ENCODE assay signal across 14 cellular contexts in genomic region chr3:128236667-128237066, GRCh38.
DNase-seq lines count a peak whose midpoint lies in the region; ATAC-seq and TF ChIP-seq lines count a peak whose summit lies in the region.
"Had no signal": no experiment of that assay in that cellular context is flagged by ENCODE, and none has a peak within 500 bp of the region (broad histone marks: within the 10 kb centered on the region; RNA-seq: fewer than 3 reads in every experiment).

No MANE protein-coding gene starts in this region.

- ATAC-seq in HG03442 (IDR thresholded peaks at IDR 0.05; ENCODE audit: unreplicated experiment) (no peak), HG02678 (IDR thresholded peaks at IDR 0.05; ENCODE audit: unreplicated experiment) (no peak)
- ATAC-seq in activated CD4-positive, alpha-beta T cell treated with anti-CD3 and anti-CD28 coated beads for 36 hours = no peak
- ATAC-seq: T-helper 17 cell had no signal

- H3K27me3 Mint-ChIP-seq in mesothelial cell of epicardium (ENCODE audit: low read depth) = no peaks in the 10 kb centered on the region
- H3K27me3 Mint-ChIP-seq in activated CD4-positive, alpha-beta T cell treated with anti-CD3 and anti-CD28 coated beads for 36 hours = no peaks in the 10 kb centered on the region
- H3K27me3 Mint-ChIP-seq in activated CD4-positive, alpha-beta memory T cell treated with anti-CD3 and anti-CD28 coated beads, Interleukin-2, amount 10 ng/mL, durations not matched to agents 7 days and 5 days = no peaks in the 10 kb centered on the region
- H3K27me3 Mint-ChIP-seq: CD4-positive, alpha-beta memory T cell; stimulated activated naive CD8-positive, alpha-beta T cell treated with anti-CD3 and anti-CD28 coated beads, Interleukin-15, Interleukin-2, amounts not matched to agents 100 ng/mL and 50 ng/mL, for 24 hours; T-helper 17 cell had no signal

- peak overlapping the region; percentile 27 for H3K27ac Mint-ChIP-seq in mesothelial cell of epicardium
- H3K27ac Mint-ChIP-seq in activated CD4-positive, alpha-beta T cell treated with anti-CD3 and anti-CD28 coated beads for 36 hours = no peak overlapping the region
- no peak overlapping the region for H3K27ac Mint-ChIP-seq in activated CD4-positive, alpha-beta memory T cell treated with anti-CD3 and anti-CD28 coated beads, Interleukin-2, amount 10 ng/mL, durations not matched to agents 7 days and 5 days
- H3K27ac Mint-ChIP-seq: CD4-positive, alpha-beta memory T cell; stimulated activated naive CD8-positive, alpha-beta T cell treated with anti-CD3 and anti-CD28 coated beads, Interleukin-15, Interleukin-2, amounts not matched to agents 100 ng/mL and 50 ng/mL, for 24 hours; T-helper 17 cell had no signal

- CTCF ChIA-PET in activated CD4-positive, alpha-beta T cell treated with anti-CD3 and anti-CD28 coated beads for 36 hours (lab: Charles Lee) = interaction anchor here (0.9 kb wide), 1 partner anchor 14 kb away, joined by 3 read pairs; no protein-coding TSS in a partner anchor
- CTCF ChIA-PET in activated CD4-positive, alpha-beta memory T cell treated with anti-CD3 and anti-CD28 coated beads, Interleukin-2, amount 10 ng/mL, durations not matched to agents 7 days and 5 days (lab: Charles Lee) = no interaction called here

- intact Hi-C loops in activated CD4-positive, alpha-beta T cell treated with anti-CD3 and anti-CD28 coated beads for 36 hours (cut with DNase I, micrococcal nuclease) = no loop called here

- H3K4me1 Mint-ChIP-seq in mesothelial cell of epicardium = peaks cover 62% of the 10 kb centered on the region
- H3K4me1 Mint-ChIP-seq in activated CD4-positive, alpha-beta T cell treated with anti-CD3 and anti-CD28 coated beads for 36 hours = peaks cover 14% of the 10 kb centered on the region
- no peaks in the 10 kb centered on the region for H3K4me1 Mint-ChIP-seq in activated CD4-positive, alpha-beta memory T cell treated with anti-CD3 and anti-CD28 coated beads, Interleukin-2, amount 10 ng/mL, durations not matched to agents 7 days and 5 days

- H3K4me3 Mint-ChIP-seq in mesothelial cell of epicardium = no peak overlapping the region
- no peak overlapping the region for H3K4me3 Mint-ChIP-seq in activated CD4-positive, alpha-beta T cell treated with anti-CD3 and anti-CD28 coated beads for 36 hours
- H3K4me3 Mint-ChIP-seq in activated CD4-positive, alpha-beta memory T cell treated with anti-CD3 and anti-CD28 coated beads, Interleukin-2, amount 10 ng/mL, durations not matched to agents 7 days and 5 days = no peak overlapping the region
- H3K4me3 Mint-ChIP-seq: CD4-positive, alpha-beta memory T cell; stimulated activated naive CD8-positive, alpha-beta T cell treated with anti-CD3 and anti-CD28 coated beads, Interleukin-15, Interleukin-2, amounts not matched to agents 100 ng/mL and 50 ng/mL, for 24 hours; T-helper 17 cell had no signal

- no peaks in the 10 kb centered on the region for H3K9me3 Mint-ChIP-seq in mesothelial cell of epicardium
- H3K9me3 Mint-ChIP-seq in activated CD4-positive, alpha-beta T cell treated with anti-CD3 and anti-CD28 coated beads for 36 hours (ENCODE audit: low read depth) = no peaks in the 10 kb centered on the region
- no peaks in the 10 kb centered on the region for H3K9me3 Mint-ChIP-seq in activated CD4-positive, alpha-beta memory T cell treated with anti-CD3 and anti-CD28 coated beads, Interleukin-2, amount 10 ng/mL, durations not matched to agents 7 days and 5 days
- H3K9me3 Mint-ChIP-seq: CD4-positive, alpha-beta memory T cell; stimulated activated naive CD8-positive, alpha-beta T cell treated with anti-CD3 and anti-CD28 coated beads, Interleukin-15, Interleukin-2, amounts not matched to agents 100 ng/mL and 50 ng/mL, for 24 hours had no signal

- peak; percentile 32 for DNase-seq in KBM-7
- peak; percentile 68 for DNase-seq in NCI-H2029 treated with DMSO at 0.1 percent for 48 hours (lab: John Stamatoyannopoulos, UW)
- peak; percentile 63 for DNase-seq in SKM-1 treated with dmso at 0.1 percent for 144 hours (lab: John Stamatoyannopoulos, UW; ENCODE audit: unreplicated experiment)
- no peak for DNase-seq in mesothelial cell of epicardium (ENCODE audit: low spot score in 2 of 2, unreplicated experiment in 2 of 2)
- no peak for DNase-seq in activated CD4-positive, alpha-beta T cell treated with anti-CD3 and anti-CD28 coated beads for 36 hours
- DNase-seq in activated CD4-positive, alpha-beta memory T cell treated with anti-CD3 and anti-CD28 coated beads, Interleukin-2, amount 10 ng/mL, durations not matched to agents 7 days and 5 days = no peak
- DNase-seq: amniotic stem cell; CD4-positive, alpha-beta memory T cell; H7; mesenchymal stem cell; T-helper 17 cell had no signal

- no peaks in the 10 kb centered on the region for H3K36me3 Mint-ChIP-seq in mesothelial cell of epicardium
- H3K36me3 Mint-ChIP-seq in activated CD4-positive, alpha-beta T cell treated with anti-CD3 and anti-CD28 coated beads for 36 hours (ENCODE audit: low read depth) = no peaks in the 10 kb centered on the region
- H3K36me3 Mint-ChIP-seq in activated CD4-positive, alpha-beta memory T cell treated with anti-CD3 and anti-CD28 coated beads, Interleukin-2, amount 10 ng/mL, durations not matched to agents 7 days and 5 days (ENCODE audit: low read depth) = no peaks in the 10 kb centered on the region
- H3K36me3 Mint-ChIP-seq: CD4-positive, alpha-beta memory T cell had no signal

- no peak for TF ChIP-seq CTCF in mesothelial cell of epicardium (IDR thresholded peaks at IDR 0.05; ENCODE audit: unreplicated experiment)

- in situ Hi-C loops in KBM-7 (cut with MboI; ENCODE audit: low pct_unique_long_range_greater_than_20kb, low sequenced_read_pairs) = no loop called here

- POLR2A ChIA-PET in activated CD4-positive, alpha-beta T cell treated with anti-CD3 and anti-CD28 coated beads for 36 hours (lab: Charles Lee) = no interaction called here
- POLR2A ChIA-PET in activated CD4-positive, alpha-beta memory T cell treated with anti-CD3 and anti-CD28 coated beads, Interleukin-2, amount 10 ng/mL, durations not matched to agents 7 days and 5 days (lab: Charles Lee) = no interaction called here

Comparison
In these comparisons a context has a peak if more than half of its experiments do, and no peak if none do; other contexts are left out.
1. DNase-seq: peak in KBM-7 (single experiment), NCI-H2029 treated with DMSO at 0.1 percent for 48 hours (single experiment) and SKM-1 treated with dmso at 0.1 percent for 144 hours (single experiment); none in mesothelial cell of epicardium (0 of 2), activated CD4-positive, alpha-beta T cell treated with anti-CD3 and anti-CD28 coated beads for 36 hours (single experiment) and activated CD4-positive, alpha-beta memory T cell treated with anti-CD3 and anti-CD28 coated beads, Interleukin-2, amount 10 ng/mL, durations not matched to agents 7 days and 5 days (single experiment).